In the genomic region with DNA sequence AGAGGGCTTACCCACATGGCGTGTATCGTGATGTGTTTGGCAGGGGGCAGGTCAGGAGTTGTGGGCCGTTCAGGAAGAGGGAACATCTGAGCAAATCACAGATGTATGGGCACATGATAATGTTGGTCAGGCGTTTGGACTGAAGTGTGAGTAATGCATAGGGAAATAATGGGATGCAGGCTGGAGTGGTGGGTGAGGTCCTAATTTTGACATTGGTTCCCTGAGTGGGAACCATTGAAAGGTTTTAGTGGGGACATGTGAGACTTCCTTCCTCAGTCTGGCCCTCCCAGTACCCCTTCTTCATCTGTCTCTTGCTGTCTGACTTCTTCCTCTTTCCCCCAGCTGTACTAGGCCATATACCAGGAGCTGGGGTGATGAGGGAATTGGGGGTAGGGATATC, we compare ENCODE assay signal across 12 cellular contexts. TPM values are rescaled to one million over a fixed set of nuclear protein-coding genes. Genes with fewer than 3 reads are reported as not detected.
DNase-seq lines count a peak whose midpoint lies in the region; ATAC-seq and TF ChIP-seq lines count a peak whose summit lies in the region.
"Had no signal": no experiment of that assay in that cellular context is flagged by ENCODE, and none has a peak within 500 bp of the region (broad histone marks: within the 10 kb centered on the region; RNA-seq: fewer than 3 reads in every experiment).

No MANE protein-coding gene starts in this region.

- H3K4me1 Mint-ChIP-seq in CD4-positive, alpha-beta memory T cell, result peaks cover 65 to 89% (median 78%) of the 10 kb centered on the region in 4 donors
- H3K4me1 Mint-ChIP-seq in activated B cell treated with CpG ODN at 0.5 μM for 24 hours, result peaks cover 91% of the 10 kb centered on the region

- H3K9me3 ChIP-seq in CD4-positive, alpha-beta memory T cell (ENCODE audit: control insufficient read depth in 1 of 2, low read length in 2 of 2), result no peaks in the 10 kb centered on the region
- no peaks in the 10 kb centered on the region for H3K9me3 ChIP-seq in left lung
- H3K9me3 ChIP-seq: spleen had no signal

- ATAC-seq in activated B cell treated with CpG ODN at 0.5 μM for 24 hours (ENCODE audit: low read depth), result peak; percentile 19
- peak; percentile 9 for ATAC-seq in left lung
- ATAC-seq: K562 had no signal

- WGBS in lower leg skin, 2 donors, result 62 to 71% methylated on average over 4 of the region's 4 CpGs

- H3K4me3 ChIP-seq in CD4-positive, alpha-beta memory T cell (ENCODE audit: low read length in 2 of 2), result no peak overlapping the region
- H3K4me3 ChIP-seq in GM12865 (ENCODE audit: low read depth, low read length), result peak overlapping the region; percentile 55
- no peak overlapping the region for H3K4me3 ChIP-seq in left lung
- no peak overlapping the region for H3K4me3 ChIP-seq in lower leg skin (ENCODE audit: low read depth, poor library complexity, severe bottlenecking)
- H3K4me3 ChIP-seq: K562, spleen had no signal

- H3K4me1 ChIP-seq in CD4-positive, alpha-beta memory T cell (ENCODE audit: insufficient read depth, low read length), result peaks cover 98% of the 10 kb centered on the region
- H3K4me1 ChIP-seq in left lung, result peaks cover 20 to 91% of the 10 kb centered on the region in 2 donors

- TF ChIP-seq CTCF in GM12865 (IDR thresholded peaks at IDR 0.05; ENCODE audit: insufficient read depth, low read depth, low read length, missing control alignments), result no peak
- no peak for TF ChIP-seq CTCF in activated B cell treated with CpG ODN at 0.5 μM for 24 hours (IDR thresholded peaks at IDR 0.05)
- TF ChIP-seq CTCF in left lung (IDR thresholded peaks at IDR 0.05), result no peak
- no peak for TF ChIP-seq CTCF in lower leg skin (IDR thresholded peaks at IDR 0.05)

- no peaks in the 10 kb centered on the region for H3K27me3 ChIP-seq in CD4-positive, alpha-beta memory T cell (ENCODE audit: insufficient read depth, low read length)
- H3K27me3 ChIP-seq in left lung, result no peaks in the 10 kb centered on the region
- H3K27me3 ChIP-seq: spleen had no signal

- H3K27me3 Mint-ChIP-seq in CD4-positive, alpha-beta memory T cell, result no peaks in the 10 kb centered on the region
- no peaks in the 10 kb centered on the region for H3K27me3 Mint-ChIP-seq in activated B cell treated with CpG ODN at 0.5 μM for 24 hours

- CTCF ChIA-PET in CD4-positive, alpha-beta memory T cell (lab: Charles Lee; ENCODE audit: partially characterized antibody), result interaction anchor here (1.5 to 3.2 kb wide), 2 partner anchors 13 to 55 kb away, joined by 4 to 20 read pairs; no protein-coding TSS in a partner anchor
- CTCF ChIA-PET in activated B cell treated with CpG ODN at 0.5 μM for 24 hours (lab: Charles Lee), result interaction anchor here (0.9 to 1.0 kb wide), 2 partner anchors 12 to 24 kb away, joined by 3 to 5 read pairs; no protein-coding TSS in a partner anchor

- TF ChIP-seq POLR2A in lower leg skin (IDR thresholded peaks at IDR 0.05), result no peak

- peaks cover 11 to 42% of the 10 kb centered on the region in 2 donors for H3K36me3 Mint-ChIP-seq in CD4-positive, alpha-beta memory T cell
- H3K36me3 Mint-ChIP-seq in activated B cell treated with CpG ODN at 0.5 μM for 24 hours (ENCODE audit: low read depth), result peaks cover 51% of the 10 kb centered on the region

- H3K36me3 ChIP-seq in CD4-positive, alpha-beta memory T cell (ENCODE audit: insufficient read depth, low read length), result no peaks in the 10 kb centered on the region
- peaks cover 0 to 7% of the 10 kb centered on the region in 2 donors for H3K36me3 ChIP-seq in left lung

- H3K27ac ChIP-seq in CD4-positive, alpha-beta memory T cell (ENCODE audit: low read depth, low read length), result peak overlapping the region; percentile 50
- H3K27ac ChIP-seq in left lung (peak overlapping the region in 1 of 2 donors; percentile 49), caudate nucleus (ENCODE audit: low read depth, low read length) (no peak overlapping the region)

- H3K27ac Mint-ChIP-seq in CD4-positive, alpha-beta memory T cell, result peak overlapping the region; percentile 71 to 95 (median 90)
- H3K27ac Mint-ChIP-seq in activated B cell treated with CpG ODN at 0.5 μM for 24 hours, result peak overlapping the region; percentile 50

- no peak for DNase-seq in CD4-positive, alpha-beta memory T cell
- DNase-seq in GM12865 (ENCODE audit: low read depth), result no peak
- DNase-seq in activated B cell treated with CpG ODN at 0.5 μM for 24 hours, result no peak
- no peak for DNase-seq in left lung
- DNase-seq in caudate nucleus (lab: John Stamatoyannopoulos, UW), result no peak
- no peak for DNase-seq in stimulated activated CD4-positive, alpha-beta T cell treated with anti-CD3 and anti-CD28 coated beads, Interleukin-4, amount 100 ng/mL, for 4 hours
- DNase-seq in HuH-7 (ENCODE audit: low spot score), result no peak
- DNase-seq in lower leg skin (ENCODE audit: low spot score in 2 of 2), result no peak
- DNase-seq: activated CD4-positive, alpha-beta T cell treated with anti-CD3 and anti-CD28 coated beads for 48 hours; NCI-H2227 treated with DMSO at 0.1 percent for 48 hours; spleen had no signal

- POLR2A ChIA-PET in CD4-positive, alpha-beta memory T cell (lab: Charles Lee; ENCODE audit: partially characterized antibody), result interaction anchor here (1.6 kb wide), 1 partner anchor 77 kb away, joined by 3 read pairs; no protein-coding TSS in a partner anchor
- POLR2A ChIA-PET in activated B cell treated with CpG ODN at 0.5 μM for 24 hours (lab: Charles Lee), result no interaction called here

- H3K9me3 Mint-ChIP-seq in CD4-positive, alpha-beta memory T cell, result no peaks in the 10 kb centered on the region
- no peaks in the 10 kb centered on the region for H3K9me3 Mint-ChIP-seq in activated B cell treated with CpG ODN at 0.5 μM for 24 hours

- intact Hi-C loops in CD4-positive, alpha-beta memory T cell (cut with micrococcal nuclease), result no loop called here
- intact Hi-C loops in activated B cell treated with CpG ODN at 0.5 μM for 24 hours (cut with micrococcal nuclease), result no loop called here
- intact Hi-C loops in left lung (cut with DNase I), result no loop called here
- intact Hi-C loops in lower leg skin (cut with DNase I; ENCODE audit: low total_unique reads), result no loop called here

- peak overlapping the region in 4 of 8 donors; percentile 13 to 73 (median 30) for H3K4me3 Mint-ChIP-seq in CD4-positive, alpha-beta memory T cell
- H3K4me3 Mint-ChIP-seq in activated B cell treated with CpG ODN at 0.5 μM for 24 hours, result peak overlapping the region; percentile 25

RNA-seq across cellular contexts. Expression of gene OTULIN, which starts 7.6 kb away (rescaled TPM):
- 10 to 100 TPM; 59.4 to 69.0 TPM for total RNA-seq in CD4-positive, alpha-beta memory T cell
- polyA plus RNA-seq in CD4-positive, alpha-beta memory T cell, result 10 to 100 TPM; 12.1 to 20.4 TPM
- 94.0 and 96.5 TPM in 2 replicates for total RNA-seq in activated B cell treated with CpG ODN at 0.5 μM for 24 hours
- total RNA-seq in left lung, result 10 to 100 TPM; 31.1 to 34.3 TPM
- total RNA-seq in lower leg skin, result 100 to 1,000 TPM in 1 of 4 donors, 10 to 100 TPM in 3; 52.4 to 131 (median 82.1) TPM
